ENCODE assay signal across 19 cellular contexts in genomic region chrX:108064613-108065012, GRCh38. TPM values are rescaled to one million over a fixed set of nuclear protein-coding genes. Genes with fewer than 3 reads are reported as not detected.
DNase-seq lines count a peak whose midpoint lies in the region; ATAC-seq and TF ChIP-seq lines count a peak whose summit lies in the region.
"Had no signal": no experiment of that assay in that cellular context is flagged by ENCODE, and none has a peak within 500 bp of the region (broad histone marks: within the 10 kb centered on the region; RNA-seq: fewer than 3 reads in every experiment).

No MANE protein-coding gene starts in this region.

- H3K4me1 ChIP-seq in CD4-positive, CD25-positive, alpha-beta regulatory T cell (ENCODE audit: control insufficient read depth, insufficient read depth, low read length, poor library complexity, severe bottlenecking): no peaks in the 10 kb centered on the region
- H3K4me1 ChIP-seq in heart right ventricle: no peaks in the 10 kb centered on the region

- H3K4me3 Mint-ChIP-seq in CD4-positive, CD25-positive, alpha-beta regulatory T cell: no peak overlapping the region
- H3K4me3 Mint-ChIP-seq: IgD-negative memory B cell had no signal

- no peak overlapping the region for H3K4me3 ChIP-seq in CD4-positive, CD25-positive, alpha-beta regulatory T cell (ENCODE audit: low read depth, low read length)
- no peak overlapping the region for H3K4me3 ChIP-seq in brain microvascular endothelial cell (ENCODE audit: low read depth, low read length)
- no peak overlapping the region for H3K4me3 ChIP-seq in heart right ventricle

- ATAC-seq in CD4-positive, CD25-positive, alpha-beta regulatory T cell (ENCODE audit: low read depth in 2 of 2): no peak
- ATAC-seq in GM18858 (IDR thresholded peaks at IDR 0.05; ENCODE audit: unreplicated experiment) (peak; percentile 72), HG02610 (IDR thresholded peaks at IDR 0.05; ENCODE audit: unreplicated experiment) (peak; percentile 78), HG03520 (IDR thresholded peaks at IDR 0.05; ENCODE audit: unreplicated experiment) (peak; percentile 59), HG03196 (IDR thresholded peaks at IDR 0.05; ENCODE audit: unreplicated experiment) (no peak), heart right ventricle (no peak)
- ATAC-seq: PC-3 had no signal

- WGBS in heart right ventricle, 2 donors: 93 to 100% methylated on average over 2 of the region's 2 CpGs

- H3K36me3 ChIP-seq in CD4-positive, CD25-positive, alpha-beta regulatory T cell (ENCODE audit: control insufficient read depth, insufficient read depth, low read length): peaks cover 46% of the 10 kb centered on the region
- no peaks in the 10 kb centered on the region for H3K36me3 ChIP-seq in brain microvascular endothelial cell (replicated peaks)
- H3K36me3 ChIP-seq in heart right ventricle: no peaks in the 10 kb centered on the region

- no peaks in the 10 kb centered on the region for H3K27me3 Mint-ChIP-seq in CD4-positive, CD25-positive, alpha-beta regulatory T cell

- H3K27ac Mint-ChIP-seq in CD4-positive, CD25-positive, alpha-beta regulatory T cell: no peak overlapping the region
- H3K27ac Mint-ChIP-seq: IgD-negative memory B cell had no signal

- peaks cover 0 to 4% (median 0%) of the 10 kb centered on the region in 4 donors for H3K4me1 Mint-ChIP-seq in CD4-positive, CD25-positive, alpha-beta regulatory T cell
- H3K4me1 Mint-ChIP-seq: IgD-negative memory B cell had no signal

- in situ Hi-C loops in brain microvascular endothelial cell (cut with HindIII; ENCODE audit: low pct_ligation_motif_present, low sequenced_read_pairs): no loop called here

- H3K27ac ChIP-seq in CD4-positive, CD25-positive, alpha-beta regulatory T cell (ENCODE audit: insufficient read depth, low read length, poor library complexity, severe bottlenecking): peak overlapping the region; percentile 39
- H3K27ac ChIP-seq in brain microvascular endothelial cell: no peak overlapping the region
- no peak overlapping the region for H3K27ac ChIP-seq in heart right ventricle

- peaks cover 8% of the 10 kb centered on the region for H3K36me3 Mint-ChIP-seq in CD4-positive, CD25-positive, alpha-beta regulatory T cell
- H3K36me3 Mint-ChIP-seq: IgD-negative memory B cell had no signal

- H3K9me3 Mint-ChIP-seq in CD4-positive, CD25-positive, alpha-beta regulatory T cell: no peaks in the 10 kb centered on the region
- H3K9me3 Mint-ChIP-seq: IgD-negative memory B cell had no signal

- TF ChIP-seq CTCF in brain microvascular endothelial cell (IDR thresholded peaks at IDR 0.05; ENCODE audit: low read depth, low read length, missing control alignments) (no peak), heart right ventricle (IDR thresholded peaks at IDR 0.05) (no peak)

- DNase-seq in CD4-positive, CD25-positive, alpha-beta regulatory T cell: no peak
- DNase-seq in NCI-H1105 treated with DMSO at 0.1 percent for 48 hours (lab: John Stamatoyannopoulos, UW): no peak
- DNase-seq in brain microvascular endothelial cell: no peak
- DNase-seq in heart right ventricle: no peak
- DNase-seq: AML-193, GF-D8, NCI-H1436 treated with DMSO at 0.1 percent for 48 hours, NCI-H345, NCI-H526 treated with DMSO at 0.1 percent for 48 hours, PC-3, T1000 had no signal

- intact Hi-C loops in heart right ventricle (cut with DNase I): loop anchor here in 1 of 10 donors (5.0 kb wide), 1 partner anchor 37 kb away; no protein-coding TSS in a partner anchor

- no peaks in the 10 kb centered on the region for H3K27me3 ChIP-seq in CD4-positive, CD25-positive, alpha-beta regulatory T cell (ENCODE audit: control insufficient read depth, insufficient read depth, low read length)
- no peaks in the 10 kb centered on the region for H3K27me3 ChIP-seq in brain microvascular endothelial cell (replicated peaks)
- peaks cover 0 to 55% (median 0%) of the 10 kb centered on the region in 7 donors for H3K27me3 ChIP-seq in heart right ventricle

- no peaks in the 10 kb centered on the region for H3K9me3 ChIP-seq in CD4-positive, CD25-positive, alpha-beta regulatory T cell (ENCODE audit: control insufficient read depth in 2 of 2, low read length in 2 of 2)
- no peaks in the 10 kb centered on the region for H3K9me3 ChIP-seq in heart right ventricle

RNA-seq across cellular contexts. Expression of gene VSIG1, which starts 19.7 kb away (rescaled TPM):
- total RNA-seq in CD4-positive, CD25-positive, alpha-beta regulatory T cell: 31.8 TPM
- 10 to 100 TPM; 14.5 to 17.7 (median 17.0) TPM for polyA plus RNA-seq in CD4-positive, CD25-positive, alpha-beta regulatory T cell
- under 1 TPM in 3 of 10 donors, not detected in 7; 0.09 to 0.46 (median 0.16) TPM for total RNA-seq in heart right ventricle
- polyA plus RNA-seq in heart right ventricle: under 1 TPM in 1 of 2 donors, not detected in 1; 0.03 TPM
- total RNA-seq: HT1080, LHCN-M2, SK-MEL-5 had no signal

RNA-seq across cellular contexts. Expression of gene PSMD10, which starts 26.7 kb away (rescaled TPM):
- total RNA-seq in CD4-positive, CD25-positive, alpha-beta regulatory T cell: 19.3 TPM
- 10 to 100 TPM; 54.7 to 85.1 (median 68.3) TPM for polyA plus RNA-seq in CD4-positive, CD25-positive, alpha-beta regulatory T cell
- total RNA-seq in heart right ventricle: 10 to 100 TPM; 16.5 to 27.0 (median 21.2) TPM
- 10 to 100 TPM; 13.9 to 28.0 TPM for polyA plus RNA-seq in heart right ventricle

RNA-seq across cellular contexts. Expression of gene ATG4A, which starts 27.0 kb away (rescaled TPM):
- total RNA-seq in CD4-positive, CD25-positive, alpha-beta regulatory T cell: 10.4 TPM
- polyA plus RNA-seq in CD4-positive, CD25-positive, alpha-beta regulatory T cell: 10 to 100 TPM; 16.7 to 21.8 (median 18.6) TPM
- total RNA-seq in heart right ventricle: 10 to 100 TPM; 13.1 to 20.5 (median 17.3) TPM
- polyA plus RNA-seq in heart right ventricle: 10 to 100 TPM; 13.4 to 14.2 TPM

Comparison
In these comparisons a context has a peak if more than half of its experiments do, and no peak if none do; other contexts are left out.
1. ATAC-seq: peak in GM18858 (single experiment), HG02610 (single experiment) and HG03520 (single experiment); none in CD4-positive, CD25-positive, alpha-beta regulatory T cell (0 of 2), HG03196 (single experiment) and heart right ventricle (0 of 8).
2. RNA of gene VSIG1, which starts 19.7 kb away (total RNA-seq): 31.8 TPM in CD4-positive, CD25-positive, alpha-beta regulatory T cell (single experiment); 0.09 to 0.46 TPM in heart right ventricle; every median in the first group is over 10 times any median in the second.